25 cellular contexts compared by ENCODE assay signal in the genomic region with DNA sequence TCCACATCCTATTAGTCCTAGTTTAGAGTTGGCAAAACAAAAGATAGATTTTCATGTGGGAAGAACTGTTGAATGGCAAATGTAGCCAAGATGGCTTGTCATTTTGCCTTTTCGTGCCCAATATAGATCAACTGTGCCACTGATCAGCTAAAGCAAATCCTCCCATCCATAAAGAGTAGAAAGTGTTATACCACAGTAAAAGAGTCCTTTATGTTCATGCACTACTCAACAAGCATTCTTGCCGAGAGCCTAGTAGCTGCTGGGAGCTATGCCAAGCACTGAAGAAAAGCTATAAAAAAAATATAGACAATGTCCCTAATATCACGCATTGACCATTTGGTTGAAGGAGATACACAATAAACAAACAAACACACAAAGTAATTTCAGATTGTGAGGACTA.
"Had no signal": no experiment of that assay in that cellular context is flagged by ENCODE, and none has a peak within 500 bp of the region (broad histone marks: within the 10 kb centered on the region; RNA-seq: fewer than 3 reads in every experiment).

No MANE protein-coding gene starts in this region.

- DNase-seq: activated CD4-positive, alpha-beta memory T cell treated with anti-CD3 and anti-CD28 coated beads, Interleukin-2, amount 10 ng/mL, durations not matched to agents 7 days and 5 days; activated CD4-positive, alpha-beta T cell treated with anti-CD3 and anti-CD28 coated beads for 4 hours; activated CD4-positive, alpha-beta T cell treated with anti-CD3 and anti-CD28 coated beads, Interleukin-2, amount 10 ng/mL, durations not matched to agents 7 days and 5 days; activated CD4-positive, alpha-beta T cell treated with anti-CD3 and anti-CD28 coated beads, Interleukin-2, amount 50 U/mL, for 48 hours; activated CD4-positive, CD25-positive, alpha-beta regulatory T cell; activated CD8-positive, alpha-beta memory T cell treated with anti-CD3 and anti-CD28 coated beads for 24 hours; activated CD8-positive, alpha-beta memory T cell treated with anti-CD3 and anti-CD28 coated beads, Interleukin-2, amount 10 ng/mL, durations not matched to agents 7 days and 5 days; activated CD8-positive, alpha-beta memory T cell treated with anti-CD3 and anti-CD28 coated beads, Interleukin-2, amount 50 U/mL, for 48 hours; activated CD8-positive, alpha-beta T cell treated with anti-CD3 and anti-CD28 coated beads, Interleukin-2, amount 10 ng/mL, durations not matched to agents 7 days and 5 days; activated effector memory CD4-positive, alpha-beta T cell treated with Interleukin-2 at 50 U/mL for 16 hours; activated gamma-delta T cell; activated naive CD4-positive, alpha-beta T cell treated with anti-CD3 and anti-CD28 coated beads, Interleukin-2, amount 10 ng/mL, durations not matched to agents 7 days and 5 days; activated naive CD4-positive, alpha-beta T cell treated with Interleukin-2 at 50 U/mL for 16 hours; activated naive CD8-positive, alpha-beta T cell treated with anti-CD3 and anti-CD28 coated beads, Interleukin-2, amount 10 ng/mL, durations not matched to agents 7 days and 5 days; activated naive CD8-positive, alpha-beta T cell treated with anti-CD3 and anti-CD28 coated beads, Interleukin-2, amount 50 U/mL, for 24 hours; activated T-cell treated with anti-CD3 and anti-CD28 coated beads, Interleukin-2, amount 50 U/mL, for 24 hours; activated T-cell treated with anti-CD3 and anti-CD28 coated beads, Interleukin-2, amount 50 U/mL, for 48 hours; amygdala; anterior cingulate cortex; caudate nucleus; cerebellar nuclear complex; T-helper 1 cell; T-helper 2 cell; T-helper 9 cell had no signal

- ATAC-seq: activated CD4-positive, CD25-positive, alpha-beta regulatory T cell treated with anti-CD3 and anti-CD28 coated beads, Interleukin-2, amount 50 U/mL, for 24 hours; activated CD8-positive, alpha-beta memory T cell treated with anti-CD3 and anti-CD28 coated beads, Interleukin-2, amount 10 ng/mL, durations not matched to agents 7 days and 5 days; activated CD8-positive, alpha-beta T cell treated with anti-CD3 and anti-CD28 coated beads, Interleukin-2, amount 10 ng/mL, durations not matched to agents 7 days and 5 days; activated naive CD8-positive, alpha-beta T cell treated with anti-CD3 and anti-CD28 coated beads, Interleukin-2, amount 50 U/mL, for 24 hours had no signal
